8 cellular contexts compared by ENCODE assay signal in the genomic region with DNA sequence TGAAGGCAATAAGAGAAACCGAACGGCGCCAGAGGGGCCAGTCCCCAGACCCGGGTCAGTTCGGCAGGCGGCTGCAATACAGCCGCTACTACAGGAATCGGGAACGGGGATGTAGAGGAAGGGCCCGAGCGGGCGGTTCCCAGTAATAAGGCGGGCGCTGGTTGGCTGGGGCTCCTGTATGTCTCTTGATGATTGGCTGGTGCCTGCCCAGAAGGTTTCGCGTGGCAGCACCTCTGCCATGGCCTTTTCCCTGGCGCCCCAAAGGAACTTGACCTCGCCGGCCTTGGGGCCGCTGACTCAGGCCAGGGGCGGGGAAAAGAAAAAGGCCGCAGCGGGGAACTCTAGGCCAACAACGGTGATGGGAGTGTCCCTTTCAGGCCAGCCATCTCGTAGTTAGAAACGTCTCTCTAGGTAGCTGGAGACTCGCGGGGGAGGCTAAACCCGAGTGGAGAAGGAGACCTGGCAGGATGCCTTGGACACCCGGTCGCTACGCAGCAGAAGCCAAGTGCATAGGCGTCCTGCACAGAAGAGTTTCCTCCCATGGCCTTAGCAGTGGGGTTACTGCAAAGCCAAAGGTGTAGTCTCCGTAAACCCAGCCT. TPM values are rescaled to one million over a fixed set of nuclear protein-coding genes. Genes with fewer than 3 reads are reported as not detected.
DNase-seq lines count a peak whose midpoint lies in the region; ATAC-seq and TF ChIP-seq lines count a peak whose summit lies in the region.

A gene with protein sequence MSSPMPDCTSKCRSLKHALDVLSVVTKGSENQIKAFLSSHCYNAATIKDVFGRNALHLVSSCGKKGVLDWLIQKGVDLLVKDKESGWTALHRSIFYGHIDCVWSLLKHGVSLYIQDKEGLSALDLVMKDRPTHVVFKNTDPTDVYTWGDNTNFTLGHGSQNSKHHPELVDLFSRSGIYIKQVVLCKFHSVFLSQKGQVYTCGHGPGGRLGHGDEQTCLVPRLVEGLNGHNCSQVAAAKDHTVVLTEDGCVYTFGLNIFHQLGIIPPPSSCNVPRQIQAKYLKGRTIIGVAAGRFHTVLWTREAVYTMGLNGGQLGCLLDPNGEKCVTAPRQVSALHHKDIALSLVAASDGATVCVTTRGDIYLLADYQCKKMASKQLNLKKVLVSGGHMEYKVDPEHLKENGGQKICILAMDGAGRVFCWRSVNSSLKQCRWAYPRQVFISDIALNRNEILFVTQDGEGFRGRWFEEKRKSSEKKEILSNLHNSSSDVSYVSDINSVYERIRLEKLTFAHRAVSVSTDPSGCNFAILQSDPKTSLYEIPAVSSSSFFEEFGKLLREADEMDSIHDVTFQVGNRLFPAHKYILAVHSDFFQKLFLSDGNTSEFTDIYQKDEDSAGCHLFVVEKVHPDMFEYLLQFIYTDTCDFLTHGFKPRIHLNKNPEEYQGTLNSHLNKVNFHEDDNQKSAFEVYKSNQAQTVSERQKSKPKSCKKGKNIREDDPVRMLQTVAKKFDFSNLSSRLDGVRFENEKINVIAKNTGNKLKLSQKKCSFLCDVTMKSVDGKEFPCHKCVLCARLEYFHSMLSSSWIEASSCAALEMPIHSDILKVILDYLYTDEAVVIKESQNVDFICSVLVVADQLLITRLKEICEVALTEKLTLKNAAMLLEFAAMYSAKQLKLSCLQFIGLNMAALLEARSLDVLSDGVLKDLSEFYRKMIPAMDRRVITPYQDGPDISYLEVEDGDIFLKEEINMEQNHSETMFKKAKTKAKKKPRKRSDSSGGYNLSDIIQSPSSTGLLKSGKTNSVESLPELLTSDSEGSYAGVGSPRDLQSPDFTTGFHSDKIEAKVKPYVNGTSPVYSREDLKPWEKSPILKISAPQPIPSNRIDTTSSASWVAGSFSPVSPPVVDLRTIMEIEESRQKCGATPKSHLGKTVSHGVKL (N-terminal part only) (minus strand): TSS at position 111 of the 599 bp plus-strand sequence. CDS start 7,258 bp downstream, outside the sequence.

- H3K4me1 Mint-ChIP-seq in T-helper 17 cell, result peaks cover 25% of the 10 kb centered on the region

- intact Hi-C loops in vagina (cut with DNase I), result no loop called here

- TF ChIP-seq CTCF in right atrium auricular region (IDR thresholded peaks at IDR 0.05) (no peak), vagina (IDR thresholded peaks at IDR 0.05) (peak in 1 of 3 experiments; percentile 22)

- H3K4me3 ChIP-seq in right atrium auricular region (peak within 1 kb of the TSS; percentile 77 to 94), vagina (peak within 1 kb of the TSS; percentile 80 to 81)

- no peaks in the 10 kb centered on the region for H3K36me3 Mint-ChIP-seq in T-helper 17 cell (ENCODE audit: low read depth)

- no peaks in the 10 kb centered on the region for H3K27me3 Mint-ChIP-seq in T-helper 17 cell

- H3K27ac Mint-ChIP-seq in T-helper 17 cell, result peak within 1 kb of the TSS; percentile 94

- H3K36me3 ChIP-seq in right atrium auricular region (no peaks in the 10 kb centered on the region), vagina (no peaks in the 10 kb centered on the region)

- peak within 1 kb of the TSS; percentile 94 to 97 for H3K27ac ChIP-seq in right atrium auricular region
- H3K27ac ChIP-seq in vagina, result peak within 1 kb of the TSS; percentile 79

- TF ChIP-seq POLR2A in GM15510 (IDR thresholded peaks at IDR 0.05; ENCODE audit: borderline replicate concordance, extremely low read depth, insufficient read length) (peak; percentile 61), vagina (IDR thresholded peaks at IDR 0.05) (peak in 1 of 2 donors; percentile 60)

- H3K9me3 ChIP-seq in T-helper 17 cell (ENCODE audit: control insufficient read depth, low read length, poor library complexity, severe bottlenecking) (no peaks in the 10 kb centered on the region), right atrium auricular region (no peaks in the 10 kb centered on the region), vagina (no peaks in the 10 kb centered on the region)

- DNase-seq in NCI-H1694 treated with DMSO at 0.1 percent for 48 hours (lab: John Stamatoyannopoulos, UW) (peak; percentile 63), T-helper 17 cell (peak; percentile 79 to 91 (median 87)), amygdala (lab: John Stamatoyannopoulos, UW) (peak; percentile 66 to 96 (median 93)), right atrium auricular region (ENCODE audit: low spot score) (peak; percentile 98), putamen (ENCODE audit: low spot score) (peak; percentile 95), vagina (ENCODE audit: extremely low spot score in 2 of 2) (peak; percentile 97 to 98)

- H3K27me3 ChIP-seq in right atrium auricular region (no peaks in the 10 kb centered on the region), vagina (no peaks in the 10 kb centered on the region)

- H3K4me1 ChIP-seq in right atrium auricular region (peaks cover 0 to 38% of the 10 kb centered on the region in 2 donors), vagina (peaks cover 37% of the 10 kb centered on the region)

- H3K4me3 Mint-ChIP-seq in T-helper 17 cell, result peak within 1 kb of the TSS; percentile 95

- ATAC-seq in HG02885 (IDR thresholded peaks at IDR 0.05; ENCODE audit: poor library complexity, unreplicated experiment), result peak; percentile 91
- peak; percentile 93 for ATAC-seq in T-helper 17 cell

RNA-seq across cellular contexts. Expression of the gene that starts here (rescaled TPM):
- 10 to 100 TPM; 20.3 to 22.2 TPM for total RNA-seq in T-helper 17 cell
- total RNA-seq in right atrium auricular region, result 10 to 100 TPM; 24.8 TPM
- 15.5 TPM for total RNA-seq in vagina

Comparison
In these comparisons a context has a peak if more than half of its experiments do, and no peak if none do; other contexts are left out.
1. Peak in every context shown above with its lines: DNase-seq, ATAC-seq, H3K4me3 ChIP-seq and H3K27ac ChIP-seq.